Comparison of ENCODE assay signal across 1 cellular context in genomic region chr1:24558902-24559791, GRCh38.
TF ChIP-seq lines count a peak whose summit lies in the region.

No MANE protein-coding gene starts in this region.

TF ChIP-seq in GM12878, 131 proteins besides CTCF, POLR2A, EP300 and RAD21 (continued from another document):
- TF ChIP-seq E4F1 (IDR thresholded peaks at IDR 0.05; ENCODE audit: borderline replicate concordance, partially characterized antibody) = no peak
